In genomic region chrX:7109838-7110793, GRCh38 we compare ENCODE assay signal across 1 cellular context.
TF ChIP-seq lines count a peak whose summit lies in the region.

No MANE protein-coding gene starts in this region.

TF ChIP-seq in GM12878, 131 proteins besides CTCF, POLR2A, EP300 and RAD21 (continued from another document):
- TF ChIP-seq ZBTB40 (IDR thresholded peaks at IDR 0.05; ENCODE audit: borderline replicate concordance) (peak; percentile 61; the same call in 1 of the 2 replicates), POU2F2 (IDR thresholded peaks at IDR 0.05; ENCODE audit: borderline replicate concordance, low read depth, low read length) (peak; percentile 84; the same call in 2 of the 3 replicates), NR2F1 (conservative IDR thresholded peaks at IDR 0.05) (no peak), CHD2 (IDR thresholded peaks at IDR 0.05; ENCODE audit: borderline replicate concordance, low read depth, low read length) (0 out of 2 replicates have a peak, but pooled peaks have one; percentile 49), MEF2A (IDR thresholded peaks at IDR 0.05; ENCODE audit: insufficient read depth, low read depth, low read length) (0 out of 2 replicates have a peak, but pooled peaks have one; percentile 43), SMAD1 (IDR thresholded peaks at IDR 0.05; ENCODE audit: low read depth, partially characterized antibody) (peak; percentile 15), ZNF687 (IDR thresholded peaks at IDR 0.05) (peak; percentile 93), CEBPB (IDR thresholded peaks at IDR 0.05; ENCODE audit: borderline replicate concordance in 1 of 2, low read depth in 2 of 2, low read length in 2 of 2) (no peak), ZNF592 (IDR thresholded peaks at IDR 0.05) (peak; percentile 84; the same call in 1 of the 2 replicates), DPF2 (IDR thresholded peaks at IDR 0.05) (peak; percentile 66; the same call in 1 of the 2 replicates), BMI1 (IDR thresholded peaks at IDR 0.05; ENCODE audit: borderline replicate concordance) (0 out of 2 replicates have a peak, but pooled peaks have one; percentile 10), MYC (IDR thresholded peaks at IDR 0.05; ENCODE audit: insufficient read depth, insufficient read length, insufficient replicate concordance, low read length, severe bottlenecking) (no peak), LARP7 (IDR thresholded peaks at IDR 0.05) (peak; percentile 46; the same call in 1 of the 2 replicates), MYB (IDR thresholded peaks at IDR 0.05; ENCODE audit: borderline replicate concordance, low read depth, low read length) (peak; percentile 86), CREM (IDR thresholded peaks at IDR 0.05; ENCODE audit: low read depth) (0 out of 2 replicates have a peak, but pooled peaks have one; percentile 8), NRF1 (conservative IDR thresholded peaks at IDR 0.05; ENCODE audit: low read depth, low read length) (no peak), CBX3 (IDR thresholded peaks at IDR 0.05; ENCODE audit: borderline replicate concordance, low read depth) (no peak), TBL1XR1 (IDR thresholded peaks at IDR 0.05; ENCODE audit: low read depth, low read length) (peak; percentile 11; the same call in 1 of the 2 replicates), ZNF217 (IDR thresholded peaks at IDR 0.05) (0 out of 2 replicates have a peak, but pooled peaks have one; percentile 13), MTA2 (IDR thresholded peaks at IDR 0.05; ENCODE audit: low read depth) (no peak; the same call in 1 of the 2 replicates)
TF ChIP-seq in GM12878: peak in this region for 16.
